Comparison of ENCODE assay signal across 8 cellular contexts in genomic region chr14:100375963-100376735, GRCh38. TPM values are rescaled to one million over a fixed set of nuclear protein-coding genes. Genes with fewer than 3 reads are reported as not detected.
DNase-seq lines count a peak whose midpoint lies in the region; ATAC-seq and TF ChIP-seq lines count a peak whose summit lies in the region.

Gene WDR25, plus strand, starts transcription at chr14:100376485.

- H3K9me3 Mint-ChIP-seq in CD14-positive monocyte = peaks cover 0 to 2% (median 0%) of the 10 kb centered on the region in 7 donors
- H3K9me3 Mint-ChIP-seq in dendritic cell treated with granulocyte-macrophage colony-stimulating factor and Interleukin-4, amounts not matched to agents 40 ng/mL and 50 ng/mL, for 4 days = no peaks in the 10 kb centered on the region

- ATAC-seq in GM19397 (IDR thresholded peaks at IDR 0.05; ENCODE audit: unreplicated experiment) = peak; percentile 86
- peak; percentile 75 for ATAC-seq in HG03565 (IDR thresholded peaks at IDR 0.05; ENCODE audit: unreplicated experiment)
- ATAC-seq in right lobe of liver = peak; percentile 84 to 92 (median 92)

- H3K27me3 Mint-ChIP-seq in CD14-positive monocyte (ENCODE audit: low read depth in 3 of 3) = peaks cover 0 to 2% (median 0%) of the 10 kb centered on the region in 3 donors
- no peaks in the 10 kb centered on the region for H3K27me3 Mint-ChIP-seq in dendritic cell treated with granulocyte-macrophage colony-stimulating factor and Interleukin-4, amounts not matched to agents 40 ng/mL and 50 ng/mL, for 4 days

- no peak for TF ChIP-seq CTCF in CD14-positive monocyte (IDR thresholded peaks at IDR 0.05)
- no peak for TF ChIP-seq CTCF in right lobe of liver (IDR thresholded peaks at IDR 0.05)

- DNase-seq in CD14-positive monocyte (ENCODE audit: low spot score) (peak; percentile 96), NCI-H748 treated with DMSO at 0.1 percent for 48 hours (lab: John Stamatoyannopoulos, UW) (peak; percentile 96), right lobe of liver (peak; percentile 93 to 97 (median 95))
- peak; percentile 89 to 92 for DNase-seq in activated CD4-positive, alpha-beta T cell treated with anti-CD3 and anti-CD28 coated beads, Interleukin-2, amount 50 U/mL, for 24 hours (ENCODE audit: low read depth in 1 of 2, low spot score in 1 of 2)
- DNase-seq in stimulated activated CD4-positive, alpha-beta T cell treated with anti-CD3 and anti-CD28 coated beads, Interleukin-4, amount 100 ng/mL, for 24 hours = peak; percentile 95

- H3K36me3 ChIP-seq in right lobe of liver = no peaks in the 10 kb centered on the region

- WGBS in right lobe of liver (ENCODE audit: insufficient coverage, low coverage, low lambda C conversion rate, missing lambda C conversion rate) = 0% methylated on average over 9 of the region's 74 CpGs

- peak within 1 kb of the TSS; percentile 68 to 96 (median 71) for H3K27ac ChIP-seq in right lobe of liver

- peaks cover 0 to 18% (median 2%) of the 10 kb centered on the region in 4 donors for H3K4me1 ChIP-seq in right lobe of liver

- peaks cover 51% of the 10 kb centered on the region for H3K4me1 Mint-ChIP-seq in CD14-positive monocyte
- H3K4me1 Mint-ChIP-seq in dendritic cell treated with granulocyte-macrophage colony-stimulating factor and Interleukin-4, amounts not matched to agents 40 ng/mL and 50 ng/mL, for 4 days (ENCODE audit: low read depth) = peaks cover 57% of the 10 kb centered on the region

- TF ChIP-seq POLR2A in right lobe of liver (IDR thresholded peaks at IDR 0.05) = peak; percentile 68

- peak within 1 kb of the TSS; percentile 96 to 98 for H3K4me3 Mint-ChIP-seq in CD14-positive monocyte
- peak within 1 kb of the TSS; percentile 90 for H3K4me3 Mint-ChIP-seq in dendritic cell treated with granulocyte-macrophage colony-stimulating factor and Interleukin-4, amounts not matched to agents 40 ng/mL and 50 ng/mL, for 4 days

- H3K27me3 ChIP-seq in right lobe of liver = no peaks in the 10 kb centered on the region

- H3K4me3 ChIP-seq in right lobe of liver = peak within 1 kb of the TSS; percentile 68 to 93 (median 81)

- peak within 1 kb of the TSS; percentile 99 to 100 (median 100) for H3K27ac Mint-ChIP-seq in CD14-positive monocyte
- H3K27ac Mint-ChIP-seq in dendritic cell treated with granulocyte-macrophage colony-stimulating factor and Interleukin-4, amounts not matched to agents 40 ng/mL and 50 ng/mL, for 4 days = peak within 1 kb of the TSS; percentile 100

- peaks cover 24 to 42% of the 10 kb centered on the region in 2 donors for H3K36me3 Mint-ChIP-seq in CD14-positive monocyte
- H3K36me3 Mint-ChIP-seq in dendritic cell treated with granulocyte-macrophage colony-stimulating factor and Interleukin-4, amounts not matched to agents 40 ng/mL and 50 ng/mL, for 4 days (ENCODE audit: low read depth) = peaks cover 37% of the 10 kb centered on the region

- H3K9me3 ChIP-seq in right lobe of liver = no peaks in the 10 kb centered on the region

- intact Hi-C loops in CD14-positive monocyte (cut with micrococcal nuclease) = loop anchor here (1.0 to 5.0 kb wide), 8 partner anchors 34 to 139 kb away; partner anchors contain the start of genes SLC25A29 (in 2 of the 2) and YY1 (in 2 of the 2)
- intact Hi-C loops in dendritic cell treated with granulocyte-macrophage colony-stimulating factor and Interleukin-4, amounts not matched to agents 40 ng/mL and 50 ng/mL, for 4 days (cut with micrococcal nuclease) = loop anchor here (1.0 to 10.0 kb wide), 5 partner anchors 35 to 301 kb away; partner anchors contain the start of gene YY1
- intact Hi-C loops in right lobe of liver (cut with DNase I) = loop anchor here (5.0 to 10.0 kb wide), 2 partner anchors 71 to 74 kb away; partner anchors contain the start of gene SLC25A29 (in 1 of the 2)

RNA-seq across cellular contexts. Expression of gene WDR25, which starts in this region (rescaled TPM):
- 10 to 100 TPM; 10.2 to 12.8 TPM for polyA plus RNA-seq in CD14-positive monocyte
- 1 to 10 TPM; 3.5 to 8.2 (median 4.5) TPM for total RNA-seq in right lobe of liver

Comparison
In these comparisons a context has a peak if more than half of its experiments do, and no peak if none do; other contexts are left out.
1. Peak in every context shown above with its lines: DNase-seq, ATAC-seq, H3K4me3 ChIP-seq and H3K27ac ChIP-seq.